In the genomic region with DNA sequence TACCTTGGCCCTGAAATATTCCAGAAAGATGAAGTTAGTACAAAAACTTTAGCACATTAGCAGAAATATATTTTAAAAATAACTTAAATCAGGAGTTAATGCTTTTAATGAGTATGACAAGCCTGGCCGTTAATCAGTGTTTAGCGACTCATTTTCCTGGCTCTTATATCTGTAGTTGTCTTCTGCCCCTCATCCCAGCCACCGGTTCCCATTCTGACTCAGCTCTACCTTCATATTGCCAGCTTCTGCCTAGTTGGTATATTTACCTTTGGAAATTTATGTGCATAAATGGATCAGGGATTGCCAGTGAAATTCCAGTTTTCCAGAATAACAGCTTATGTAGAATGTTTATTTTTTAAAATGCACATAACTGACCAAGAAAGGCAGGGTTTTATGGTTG, we compare ENCODE assay signal across 3 cellular contexts.
"Had no signal": no experiment of that assay in that cellular context is flagged by ENCODE, and none has a peak within 500 bp of the region (broad histone marks: within the 10 kb centered on the region; RNA-seq: fewer than 3 reads in every experiment).

No MANE protein-coding gene starts in this region.

- ATAC-seq: GM12878 had no signal

- DNase-seq: GDM1, GF-D8 had no signal

- H3K4me3 ChIP-seq: GM12878 had no signal
